ENCODE assay signal across 15 cellular contexts in genomic region chr10:132884041-132884440, GRCh38. TPM values are rescaled to one million over a fixed set of nuclear protein-coding genes. Genes with fewer than 3 reads are reported as not detected.
"Had no signal": no experiment of that assay in that cellular context is flagged by ENCODE, and none has a peak within 500 bp of the region (broad histone marks: within the 10 kb centered on the region; RNA-seq: fewer than 3 reads in every experiment).

No MANE protein-coding gene starts in this region.

- ATAC-seq: activated CD4-positive, CD25-positive, alpha-beta regulatory T cell treated with anti-CD3 and anti-CD28 coated beads, Interleukin-2, amount 50 U/mL, for 24 hours; left lobe of liver had no signal

- H3K9me3 ChIP-seq: colonic mucosa had no signal

- H3K4me1 Mint-ChIP-seq: activated naive CD4-positive, alpha-beta T cell treated with anti-CD3 and anti-CD28 coated beads, Interleukin-2, amount 50 U/mL, for 24 hours had no signal

- H3K9me3 Mint-ChIP-seq: activated naive CD4-positive, alpha-beta T cell treated with anti-CD3 and anti-CD28 coated beads, Interleukin-2, amount 50 U/mL, for 24 hours had no signal

- H3K27ac Mint-ChIP-seq: activated naive CD4-positive, alpha-beta T cell treated with anti-CD3 and anti-CD28 coated beads, Interleukin-2, amount 50 U/mL, for 24 hours had no signal

- H3K4me1 ChIP-seq: colonic mucosa had no signal

- H3K27me3 ChIP-seq: colonic mucosa had no signal

- H3K4me3 ChIP-seq: colonic mucosa, SK-N-MC had no signal

- H3K36me3 Mint-ChIP-seq: activated naive CD4-positive, alpha-beta T cell treated with anti-CD3 and anti-CD28 coated beads, Interleukin-2, amount 50 U/mL, for 24 hours had no signal

- H3K4me3 Mint-ChIP-seq: activated naive CD4-positive, alpha-beta T cell treated with anti-CD3 and anti-CD28 coated beads, Interleukin-2, amount 50 U/mL, for 24 hours had no signal

- H3K27ac ChIP-seq: colonic mucosa, SK-N-MC had no signal

- DNase-seq: activated CD4-positive, alpha-beta T cell treated with anti-CD3 and anti-CD28 coated beads, Interleukin-2, amount 50 U/mL, for 1 hour; activated CD8-positive, alpha-beta memory T cell treated with anti-CD3 and anti-CD28 coated beads for 24 hours; caudate nucleus; colonic mucosa; mesendoderm; stimulated activated CD4-positive, alpha-beta T cell treated with anti-CD3 and anti-CD28 coated beads, Interleukin-4, amount 100 ng/mL, for 24 hours; stimulated activated naive CD4-positive, alpha-beta T cell treated with Interleukin-2 at 50 U/mL for 16 hours; substantia nigra; T-helper 9 cell; trophoblast cell had no signal

- H3K36me3 ChIP-seq: colonic mucosa had no signal

RNA-seq across cellular contexts. Expression of gene CFAP46, which starts 58.3 kb away (rescaled TPM):
- total RNA-seq: skeletal muscle tissue had no signal
